34 cellular contexts compared by ENCODE assay signal in the genomic region with DNA sequence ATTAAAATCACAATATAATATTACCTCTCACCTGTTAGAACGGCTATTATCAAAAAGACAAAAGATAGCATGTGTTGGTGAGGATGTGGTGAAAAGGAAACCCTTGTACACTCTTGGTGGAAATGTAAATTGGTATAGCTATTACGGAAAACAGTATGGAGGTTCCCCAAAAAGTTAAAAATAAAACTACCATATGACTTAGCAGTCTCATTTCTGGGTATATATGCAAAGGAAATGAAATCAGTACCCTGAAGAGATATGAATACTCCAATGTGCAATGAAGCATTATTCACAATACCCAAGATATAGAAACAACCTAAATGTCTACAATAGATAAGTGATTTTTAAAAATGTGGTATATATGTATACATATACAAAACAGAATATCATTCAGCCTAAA.
DNase-seq lines count a peak whose midpoint lies in the region; ATAC-seq and TF ChIP-seq lines count a peak whose summit lies in the region.
"Had no signal": no experiment of that assay in that cellular context is flagged by ENCODE, and none has a peak within 500 bp of the region (broad histone marks: within the 10 kb centered on the region; RNA-seq: fewer than 3 reads in every experiment).

No MANE protein-coding gene starts in this region.

- H3K27me3 Mint-ChIP-seq in activated CD4-positive, alpha-beta T cell treated with anti-CD3 and anti-CD28 coated beads, Interleukin-2, amount 10 ng/mL, durations not matched to agents 7 days and 5 days, result no peaks in the 10 kb centered on the region
- H3K27me3 Mint-ChIP-seq in CD4-positive, CD25-positive, alpha-beta regulatory T cell, result no peaks in the 10 kb centered on the region
- no peaks in the 10 kb centered on the region for H3K27me3 Mint-ChIP-seq in activated CD4-positive, alpha-beta memory T cell treated with anti-CD3 and anti-CD28 coated beads, Interleukin-2, amount 10 ng/mL, durations not matched to agents 7 days and 5 days

- peaks cover 24% of the 10 kb centered on the region for H3K4me1 Mint-ChIP-seq in activated CD4-positive, alpha-beta T cell treated with anti-CD3 and anti-CD28 coated beads, Interleukin-2, amount 10 ng/mL, durations not matched to agents 7 days and 5 days
- H3K4me1 Mint-ChIP-seq in CD4-positive, CD25-positive, alpha-beta regulatory T cell, result peaks cover 5 to 20% (median 15%) of the 10 kb centered on the region in 4 donors
- H3K4me1 Mint-ChIP-seq in activated CD4-positive, alpha-beta memory T cell treated with anti-CD3 and anti-CD28 coated beads, Interleukin-2, amount 10 ng/mL, durations not matched to agents 7 days and 5 days, result peaks cover 40% of the 10 kb centered on the region
- peaks cover 30% of the 10 kb centered on the region for H3K4me1 Mint-ChIP-seq in stimulated activated effector memory CD8-positive, alpha-beta T cell treated with anti-CD3 and anti-CD28 coated beads, Interleukin-12 subunit alpha, Interleukin-12 subunit beta, amount 100 ng/mL, for 72 hours

- no peak for TF ChIP-seq CTCF in stomach (IDR thresholded peaks at IDR 0.05)

- peak overlapping the region; percentile 57 for H3K4me3 ChIP-seq in CD4-positive, CD25-positive, alpha-beta regulatory T cell (ENCODE audit: low read depth, low read length)
- H3K4me3 ChIP-seq in stomach, result no peak overlapping the region
- H3K4me3 ChIP-seq: cardiac muscle cell, coronary artery, lung, mucosa of descending colon, sigmoid colon, suprapubic skin, upper lobe of right lung had no signal

- CTCF ChIA-PET in activated CD4-positive, alpha-beta T cell treated with anti-CD3 and anti-CD28 coated beads, Interleukin-2, amount 10 ng/mL, durations not matched to agents 7 days and 5 days (lab: Charles Lee), result interaction anchor here (0.6 to 1.1 kb wide), 2 partner anchors 10 to 127 kb away, joined by 4 read pairs; no protein-coding TSS in a partner anchor
- CTCF ChIA-PET in activated CD4-positive, alpha-beta memory T cell treated with anti-CD3 and anti-CD28 coated beads, Interleukin-2, amount 10 ng/mL, durations not matched to agents 7 days and 5 days (lab: Charles Lee), result interaction anchor here (0.6 to 1.3 kb wide), 7 partner anchors 10 to 1455 kb away, joined by 3 to 5 read pairs (median 3); a partner anchor contains a TSS

- H3K36me3 ChIP-seq in CD4-positive, CD25-positive, alpha-beta regulatory T cell (ENCODE audit: control insufficient read depth, insufficient read depth, low read length), result no peaks in the 10 kb centered on the region
- H3K36me3 ChIP-seq in stomach, result no peaks in the 10 kb centered on the region
- H3K36me3 ChIP-seq: cardiac muscle cell, sigmoid colon, suprapubic skin, upper lobe of right lung, WERI-Rb-1 had no signal

- H3K9me3 Mint-ChIP-seq in activated CD4-positive, alpha-beta T cell treated with anti-CD3 and anti-CD28 coated beads, Interleukin-2, amount 10 ng/mL, durations not matched to agents 7 days and 5 days, result peaks cover 22% of the 10 kb centered on the region
- peaks cover 0 to 3% (median 0%) of the 10 kb centered on the region in 7 donors for H3K9me3 Mint-ChIP-seq in CD4-positive, CD25-positive, alpha-beta regulatory T cell
- peaks cover 41% of the 10 kb centered on the region for H3K9me3 Mint-ChIP-seq in activated CD4-positive, alpha-beta memory T cell treated with anti-CD3 and anti-CD28 coated beads, Interleukin-2, amount 10 ng/mL, durations not matched to agents 7 days and 5 days
- peaks cover 8% of the 10 kb centered on the region for H3K9me3 Mint-ChIP-seq in stimulated activated effector memory CD8-positive, alpha-beta T cell treated with anti-CD3 and anti-CD28 coated beads, Interleukin-12 subunit alpha, Interleukin-12 subunit beta, amount 100 ng/mL, for 72 hours
- H3K9me3 Mint-ChIP-seq: HFFc6 had no signal

- H3K27me3 ChIP-seq in CD4-positive, CD25-positive, alpha-beta regulatory T cell (ENCODE audit: control insufficient read depth, insufficient read depth, low read length), result no peaks in the 10 kb centered on the region
- H3K27me3 ChIP-seq in stomach, result no peaks in the 10 kb centered on the region
- H3K27me3 ChIP-seq: cardiac muscle cell, sigmoid colon, suprapubic skin, upper lobe of right lung had no signal

- no peaks in the 10 kb centered on the region for H3K9me3 ChIP-seq in CD4-positive, CD25-positive, alpha-beta regulatory T cell (ENCODE audit: control insufficient read depth in 2 of 2, low read length in 2 of 2)
- no peaks in the 10 kb centered on the region for H3K9me3 ChIP-seq in stomach
- H3K9me3 ChIP-seq: mucosa of descending colon, sigmoid colon, suprapubic skin, upper lobe of right lung had no signal

- intact Hi-C loops in stomach (cut with DNase I; ENCODE audit: low total_unique reads), result no loop called here

- no peak for ATAC-seq in CD4-positive, CD25-positive, alpha-beta regulatory T cell (ENCODE audit: low read depth in 2 of 2)
- ATAC-seq in stimulated activated effector memory CD8-positive, alpha-beta T cell treated with anti-CD3 and anti-CD28 coated beads, Interleukin-12 subunit alpha, Interleukin-12 subunit beta, amount 100 ng/mL, for 72 hours, result peak; percentile 83
- ATAC-seq: left cardiac atrium, mucosa of descending colon, upper lobe of right lung had no signal

- H3K4me1 ChIP-seq in CD4-positive, CD25-positive, alpha-beta regulatory T cell (ENCODE audit: control insufficient read depth, insufficient read depth, low read length, poor library complexity, severe bottlenecking), result peaks cover 11% of the 10 kb centered on the region
- peaks cover 0 to 13% (median 5%) of the 10 kb centered on the region in 4 donors for H3K4me1 ChIP-seq in stomach
- H3K4me1 ChIP-seq: upper lobe of right lung had no signal

- H3K27ac Mint-ChIP-seq in activated CD4-positive, alpha-beta T cell treated with anti-CD3 and anti-CD28 coated beads, Interleukin-2, amount 10 ng/mL, durations not matched to agents 7 days and 5 days, result peak overlapping the region; percentile 28
- peak overlapping the region in 1 of 3 donors; percentile 4 for H3K27ac Mint-ChIP-seq in CD4-positive, CD25-positive, alpha-beta regulatory T cell
- H3K27ac Mint-ChIP-seq in activated CD4-positive, alpha-beta memory T cell treated with anti-CD3 and anti-CD28 coated beads, Interleukin-2, amount 10 ng/mL, durations not matched to agents 7 days and 5 days, result peak overlapping the region; percentile 88
- H3K27ac Mint-ChIP-seq in stimulated activated effector memory CD8-positive, alpha-beta T cell treated with anti-CD3 and anti-CD28 coated beads, Interleukin-12 subunit alpha, Interleukin-12 subunit beta, amount 100 ng/mL, for 72 hours, result peak overlapping the region; percentile 82
- H3K27ac Mint-ChIP-seq: CD4-positive, alpha-beta memory T cell; HFFc6 had no signal

- peaks cover 5% of the 10 kb centered on the region for H3K36me3 Mint-ChIP-seq in activated CD4-positive, alpha-beta T cell treated with anti-CD3 and anti-CD28 coated beads, Interleukin-2, amount 10 ng/mL, durations not matched to agents 7 days and 5 days (ENCODE audit: low read depth)
- H3K36me3 Mint-ChIP-seq in CD4-positive, CD25-positive, alpha-beta regulatory T cell, result no peaks in the 10 kb centered on the region
- peaks cover 69% of the 10 kb centered on the region for H3K36me3 Mint-ChIP-seq in activated CD4-positive, alpha-beta memory T cell treated with anti-CD3 and anti-CD28 coated beads, Interleukin-2, amount 10 ng/mL, durations not matched to agents 7 days and 5 days (ENCODE audit: low read depth)
- no peaks in the 10 kb centered on the region for H3K36me3 Mint-ChIP-seq in stimulated activated effector memory CD8-positive, alpha-beta T cell treated with anti-CD3 and anti-CD28 coated beads, Interleukin-12 subunit alpha, Interleukin-12 subunit beta, amount 100 ng/mL, for 72 hours
- H3K36me3 Mint-ChIP-seq: CD4-positive, alpha-beta memory T cell had no signal

- TF ChIP-seq POLR2A in stomach (IDR thresholded peaks at IDR 0.05), result no peak

- POLR2A ChIA-PET in activated CD4-positive, alpha-beta T cell treated with anti-CD3 and anti-CD28 coated beads, Interleukin-2, amount 10 ng/mL, durations not matched to agents 7 days and 5 days (lab: Charles Lee), result no interaction called here
- POLR2A ChIA-PET in activated CD4-positive, alpha-beta memory T cell treated with anti-CD3 and anti-CD28 coated beads, Interleukin-2, amount 10 ng/mL, durations not matched to agents 7 days and 5 days (lab: Charles Lee), result interaction anchor here (1.2 to 2.9 kb wide), 6 partner anchors 23 to 200 kb away, joined by 3 to 18 read pairs (median 8); a partner anchor contains a TSS

- no peak overlapping the region for H3K27ac ChIP-seq in CD4-positive, CD25-positive, alpha-beta regulatory T cell (ENCODE audit: insufficient read depth, low read length, poor library complexity, severe bottlenecking)
- H3K27ac ChIP-seq in stomach, result no peak overlapping the region
- H3K27ac ChIP-seq: coronary artery, epithelial cell of prostate, sigmoid colon, suprapubic skin, upper lobe of right lung, WERI-Rb-1 had no signal

- no peak for TF ChIP-seq EP300 in stomach (IDR thresholded peaks at IDR 0.05)

- no peak overlapping the region for H3K4me3 Mint-ChIP-seq in activated CD4-positive, alpha-beta T cell treated with anti-CD3 and anti-CD28 coated beads, Interleukin-2, amount 10 ng/mL, durations not matched to agents 7 days and 5 days
- H3K4me3 Mint-ChIP-seq in CD4-positive, CD25-positive, alpha-beta regulatory T cell, result no peak overlapping the region
- peak overlapping the region; percentile 36 for H3K4me3 Mint-ChIP-seq in activated CD4-positive, alpha-beta memory T cell treated with anti-CD3 and anti-CD28 coated beads, Interleukin-2, amount 10 ng/mL, durations not matched to agents 7 days and 5 days
- peak overlapping the region; percentile 17 for H3K4me3 Mint-ChIP-seq in stimulated activated effector memory CD8-positive, alpha-beta T cell treated with anti-CD3 and anti-CD28 coated beads, Interleukin-12 subunit alpha, Interleukin-12 subunit beta, amount 100 ng/mL, for 72 hours
- H3K4me3 Mint-ChIP-seq: HFFc6, nephron had no signal

- DNase-seq in activated CD4-positive, alpha-beta T cell treated with anti-CD3 and anti-CD28 coated beads, Interleukin-2, amount 10 ng/mL, durations not matched to agents 7 days and 5 days, result no peak
- DNase-seq in activated CD4-positive, alpha-beta T cell treated with anti-CD3 and anti-CD28 coated beads, Interleukin-2, amount 50 U/mL, for 48 hours, result no peak
- DNase-seq in CD4-positive, CD25-positive, alpha-beta regulatory T cell, result peak in 2 of 3 donors; percentile 4 to 52
- no peak for DNase-seq in activated CD4-positive, alpha-beta memory T cell treated with anti-CD3 and anti-CD28 coated beads, Interleukin-2, amount 10 ng/mL, durations not matched to agents 7 days and 5 days
- DNase-seq in stimulated activated effector memory CD8-positive, alpha-beta T cell treated with anti-CD3 and anti-CD28 coated beads, Interleukin-12 subunit alpha, Interleukin-12 subunit beta, amount 100 ng/mL, for 72 hours (ENCODE audit: low spot score in 2 of 2), result no peak
- DNase-seq in iPS-NIHi11 (ENCODE audit: low spot score) (no peak), stomach (no peak), medulla oblongata (ENCODE audit: extremely low spot score) (no peak)
- DNase-seq: activated CD8-positive, alpha-beta memory T cell treated with anti-CD3 and anti-CD28 coated beads for 24 hours; DMS 273 treated with DMSO at 0.1 percent for 48 hours; effector CD8-positive, alpha-beta T cell; EL; HFFc6; hippocampal formation; IMR-90; left cardiac atrium; mucosa of descending colon; MV-4-11; NCI-H1436 treated with DMSO at 0.1 percent for 48 hours; NCI-H345; NCI-H748 treated with DMSO at 0.1 percent for 48 hours; SIG-M5; sigmoid colon; stimulated activated CD4-positive, alpha-beta T cell treated with anti-CD3 and anti-CD28 coated beads, Interleukin-2, amount 100 ng/mL, for 48 hours; SW 1271; upper lobe of right lung; WERI-Rb-1 had no signal

- WGBS in stomach, 5 donors, result 63 to 75% (median 65%) methylated on average over 2 of the region's 2 CpGs

Comparison
In these comparisons a context has a peak if more than half of its experiments do, and no peak if none do; other contexts are left out.
1. DNase-seq: peak in CD4-positive, CD25-positive, alpha-beta regulatory T cell (2 of 3); none in activated CD4-positive, alpha-beta T cell treated with anti-CD3 and anti-CD28 coated beads, Interleukin-2, amount 10 ng/mL, durations not matched to agents 7 days and 5 days (single experiment), activated CD4-positive, alpha-beta T cell treated with anti-CD3 and anti-CD28 coated beads, Interleukin-2, amount 50 U/mL, for 48 hours (0 of 2), activated CD4-positive, alpha-beta memory T cell treated with anti-CD3 and anti-CD28 coated beads, Interleukin-2, amount 10 ng/mL, durations not matched to agents 7 days and 5 days (single experiment), stimulated activated effector memory CD8-positive, alpha-beta T cell treated with anti-CD3 and anti-CD28 coated beads, Interleukin-12 subunit alpha, Interleukin-12 subunit beta, amount 100 ng/mL, for 72 hours (0 of 2), iPS-NIHi11 (single experiment), stomach (single experiment) and medulla oblongata (single experiment).
2. H3K4me3 Mint-ChIP-seq: peak in activated CD4-positive, alpha-beta memory T cell treated with anti-CD3 and anti-CD28 coated beads, Interleukin-2, amount 10 ng/mL, durations not matched to agents 7 days and 5 days (single experiment) and stimulated activated effector memory CD8-positive, alpha-beta T cell treated with anti-CD3 and anti-CD28 coated beads, Interleukin-12 subunit alpha, Interleukin-12 subunit beta, amount 100 ng/mL, for 72 hours (single experiment); none in activated CD4-positive, alpha-beta T cell treated with anti-CD3 and anti-CD28 coated beads, Interleukin-2, amount 10 ng/mL, durations not matched to agents 7 days and 5 days (single experiment) and CD4-positive, CD25-positive, alpha-beta regulatory T cell (0 of 4).